Comparison of ENCODE assay signal across 15 cellular contexts in the genomic region with DNA sequence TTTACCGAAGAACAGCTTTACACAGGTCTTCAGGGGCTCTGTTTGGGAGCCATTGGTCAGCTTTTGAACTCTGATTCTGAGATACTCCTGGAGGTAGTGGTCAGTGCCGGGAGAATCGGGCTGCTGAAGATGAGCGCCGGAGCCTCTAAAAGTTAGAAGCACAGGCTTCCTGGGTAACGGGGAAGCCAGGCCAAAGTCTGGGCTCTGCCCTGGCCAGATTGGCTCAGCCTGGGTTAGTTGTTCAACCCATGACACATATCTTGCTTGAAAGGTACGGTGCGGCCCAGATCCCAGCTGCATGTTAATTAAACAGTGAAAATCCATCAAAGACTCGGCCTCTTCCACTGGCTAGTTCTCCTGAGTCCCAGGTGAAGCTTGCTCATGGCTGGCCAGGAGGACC. TPM values are rescaled to one million over a fixed set of nuclear protein-coding genes. Genes with fewer than 3 reads are reported as not detected.
DNase-seq lines count a peak whose midpoint lies in the region; ATAC-seq and TF ChIP-seq lines count a peak whose summit lies in the region.
"Had no signal": no experiment of that assay in that cellular context is flagged by ENCODE, and none has a peak within 500 bp of the region (broad histone marks: within the 10 kb centered on the region; RNA-seq: fewer than 3 reads in every experiment).

No MANE protein-coding gene starts in this region.

- no peak for TF ChIP-seq POLR2A in stomach (IDR thresholded peaks at IDR 0.05)

- DNase-seq in left lobe of liver (ENCODE audit: low spot score) (peak; percentile 85), stomach (no peak), heart right ventricle (no peak), GDM1 (lab: John Stamatoyannopoulos, UW) (no peak)
- DNase-seq: BE2C; CD4-positive, alpha-beta memory T cell; DMS79 treated with DMSO at 0.1 percent for 48 hours; EL; GOT3; H9 had no signal

- TF ChIP-seq CTCF in stomach (IDR thresholded peaks at IDR 0.05), result no peak
- TF ChIP-seq CTCF in heart right ventricle (IDR thresholded peaks at IDR 0.05), result no peak

- H3K4me1 ChIP-seq in muscle layer of colon (ENCODE audit: insufficient read depth, low read length) (peaks cover 50% of the 10 kb centered on the region), stomach (peaks cover 10 to 67% (median 35%) of the 10 kb centered on the region in 4 donors), heart right ventricle (peaks cover 0 to 53% (median 45%) of the 10 kb centered on the region in 9 donors)

- H3K27me3 ChIP-seq in muscle layer of colon (ENCODE audit: control insufficient read depth in 1 of 2, insufficient read depth in 2 of 2, low read length in 2 of 2) (no peaks in the 10 kb centered on the region), stomach (no peaks in the 10 kb centered on the region), heart right ventricle (no peaks in the 10 kb centered on the region)
- H3K27me3 ChIP-seq: BE2C had no signal

- H3K27ac ChIP-seq in muscle layer of colon (ENCODE audit: low read depth, low read length) (peak overlapping the region; percentile 69), stomach (peak overlapping the region in 3 of 5 donors; percentile 54 to 97 (median 77)), heart right ventricle (no peak overlapping the region)
- H3K27ac ChIP-seq: A549, C4-2B had no signal

- no peaks in the 10 kb centered on the region for H3K9me3 ChIP-seq in muscle layer of colon (ENCODE audit: low read length)
- H3K9me3 ChIP-seq in stomach, result no peaks in the 10 kb centered on the region
- peaks cover 0 to 13% (median 0%) of the 10 kb centered on the region in 11 donors for H3K9me3 ChIP-seq in heart right ventricle
- H3K9me3 ChIP-seq: A549, BE2C had no signal

- H3K4me3 ChIP-seq in muscle layer of colon (ENCODE audit: low read depth in 1 of 2, low read length in 2 of 2) (no peak overlapping the region), stomach (no peak overlapping the region), heart right ventricle (no peak overlapping the region)
- H3K4me3 ChIP-seq: A549 had no signal

- H3K9ac ChIP-seq in muscle layer of colon (ENCODE audit: low read length), result no peak overlapping the region

- 80 to 97% (median 89%) methylated on average over 8 to 9 of the region's 9 CpGs for WGBS in stomach, 5 donors
- WGBS in heart right ventricle, 2 donors, result 98 to 99% methylated on average over 9 of the region's 9 CpGs

- intact Hi-C loops in stomach (cut with DNase I; ENCODE audit: low total_unique reads) (no loop called here), heart right ventricle (cut with DNase I) (no loop called here)

- TF ChIP-seq EP300 in stomach (IDR thresholded peaks at IDR 0.05), result no peak

- ATAC-seq in left lobe of liver (peak; percentile 97), heart right ventricle (no peak), GM18519 (IDR thresholded peaks at IDR 0.05; ENCODE audit: low FRiP score, unreplicated experiment) (no peak), HG02885 (IDR thresholded peaks at IDR 0.05; ENCODE audit: poor library complexity, unreplicated experiment) (no peak)
- ATAC-seq: A549 had no signal

- H3K36me3 ChIP-seq in muscle layer of colon (ENCODE audit: insufficient read depth, low read length) (no peaks in the 10 kb centered on the region), stomach (peaks cover 0 to 4% (median 0%) of the 10 kb centered on the region in 4 donors), heart right ventricle (peaks cover 0 to 6% (median 0%) of the 10 kb centered on the region in 9 donors)
- H3K36me3 ChIP-seq: BE2C had no signal

RNA-seq across cellular contexts. Expression of a gene that starts 18.0 kb away (rescaled TPM):
- total RNA-seq in left lobe of liver, result 22.4 TPM
- 100 to 1,000 TPM in 1 of 5 donors, 10 to 100 TPM in 4; 42.9 to 116 (median 54.8) TPM for total RNA-seq in stomach
- polyA plus RNA-seq in stomach, result 10 to 100 TPM; 18.8 to 31.5 (median 26.3) TPM
- total RNA-seq in heart right ventricle, result 10 to 100 TPM; 57.7 to 84.8 (median 68.6) TPM
- polyA plus RNA-seq in heart right ventricle, result 10 to 100 TPM; 20.1 to 33.6 TPM

Comparison
In these comparisons a context has a peak if more than half of its experiments do, and no peak if none do; other contexts are left out.
1. H3K27ac ChIP-seq: peak in muscle layer of colon (single experiment) and stomach (3 of 5); none in heart right ventricle (0 of 10).